ENCODE assay signal across 14 cellular contexts in the genomic region with DNA sequence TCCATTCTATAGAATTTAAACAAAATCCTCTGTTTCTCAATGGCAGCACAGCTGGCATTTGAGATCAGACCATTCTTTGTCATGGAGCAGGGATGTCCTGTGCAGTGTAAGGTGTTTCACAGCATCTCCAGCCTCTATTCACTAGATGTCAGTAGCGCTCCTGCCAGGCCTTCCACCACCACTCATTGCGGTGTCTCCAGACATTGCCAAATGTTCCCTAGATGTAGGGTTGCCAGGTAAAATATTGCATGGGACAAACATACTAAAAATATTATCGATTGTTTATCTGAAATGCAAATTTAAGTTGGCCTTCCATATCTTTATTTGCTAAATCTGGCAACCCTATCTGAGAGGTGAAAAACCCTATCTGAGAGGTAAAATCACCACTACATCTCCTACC. TPM values are rescaled to one million over a fixed set of nuclear protein-coding genes. Genes with fewer than 3 reads are reported as not detected.
A peak's percentile ranks its signal among the peaks of the same experiment; 100 is the strongest.
DNase-seq lines count a peak whose midpoint lies in the region; ATAC-seq and TF ChIP-seq lines count a peak whose summit lies in the region.
"Had no signal": no experiment of that assay in that cellular context is flagged by ENCODE, and none has a peak within 500 bp of the region (broad histone marks: within the 10 kb centered on the region; RNA-seq: fewer than 3 reads in every experiment).

No MANE protein-coding gene starts in this region.

- intact Hi-C loops in left ventricle myocardium superior (cut with micrococcal nuclease): no loop called here

- no peaks in the 10 kb centered on the region for H3K9me3 Mint-ChIP-seq in activated T-cell treated with anti-CD3 and anti-CD28 coated beads, Interleukin-2, amount 50 U/mL, for 4 hours
- H3K9me3 Mint-ChIP-seq: activated naive CD4-positive, alpha-beta T cell treated with anti-CD3 and anti-CD28 coated beads, Interleukin-2, amount 50 U/mL, for 24 hours had no signal

- DNase-seq in cardiac muscle cell (ENCODE audit: low read depth in 1 of 2, low spot score in 1 of 2) (peak in 1 of 2 donors; percentile 33), left ventricle myocardium superior (no peak), NCI-H2196 treated with DMSO at 0.1 percent for 48 hours (lab: John Stamatoyannopoulos, UW; ENCODE audit: unreplicated experiment) (peak; percentile 32), erythroblast (lab: John Stamatoyannopoulos, UW) (peak; percentile 14 to 24), epidermal melanocyte (ENCODE audit: insufficient read length, low spot score) (no peak), NOMO-1 (lab: John Stamatoyannopoulos, UW; ENCODE audit: unreplicated experiment in 2 of 2) (no peak)
- DNase-seq in activated CD8-positive, alpha-beta memory T cell treated with anti-CD3 and anti-CD28 coated beads, Interleukin-2, amount 50 U/mL, for 48 hours: no peak
- no peak for DNase-seq in activated T-cell treated with anti-CD3 and anti-CD28 coated beads, Interleukin-2, amount 50 U/mL, for 4 hours
- DNase-seq: activated CD4-positive, CD25-positive, alpha-beta regulatory T cell treated with anti-CD3 and anti-CD28 coated beads, Interleukin-2, amount 50 U/mL, for 72 hours; left cardiac atrium; NCI-H748 treated with DMSO at 0.1 percent for 48 hours had no signal

- TF ChIP-seq CTCF in cardiac muscle cell (IDR thresholded peaks at IDR 0.05; ENCODE audit: low read depth, low read length): peak; percentile 21

- H3K36me3 ChIP-seq in cardiac muscle cell: no peaks in the 10 kb centered on the region
- H3K36me3 ChIP-seq: right atrium auricular region had no signal

- no peak overlapping the region for H3K4me3 Mint-ChIP-seq in activated T-cell treated with anti-CD3 and anti-CD28 coated beads, Interleukin-2, amount 50 U/mL, for 4 hours
- H3K4me3 Mint-ChIP-seq: activated naive CD4-positive, alpha-beta T cell treated with anti-CD3 and anti-CD28 coated beads, Interleukin-2, amount 50 U/mL, for 24 hours; CD4-positive, CD25-positive, alpha-beta regulatory T cell had no signal

- H3K4me3 ChIP-seq in cardiac muscle cell: no peak overlapping the region
- H3K4me3 ChIP-seq: right atrium auricular region had no signal

- no peak for ATAC-seq in left ventricle myocardium superior
- ATAC-seq in activated T-cell treated with anti-CD3 and anti-CD28 coated beads, Interleukin-2, amount 50 U/mL, for 4 hours: no peak

- H3K9me3 ChIP-seq in cardiac muscle cell (ENCODE audit: low read depth): no peaks in the 10 kb centered on the region
- H3K9me3 ChIP-seq: right atrium auricular region had no signal

- H3K4me1 Mint-ChIP-seq in activated T-cell treated with anti-CD3 and anti-CD28 coated beads, Interleukin-2, amount 50 U/mL, for 4 hours (ENCODE audit: low read depth): no peaks in the 10 kb centered on the region
- H3K4me1 Mint-ChIP-seq: activated naive CD4-positive, alpha-beta T cell treated with anti-CD3 and anti-CD28 coated beads, Interleukin-2, amount 50 U/mL, for 24 hours; CD4-positive, CD25-positive, alpha-beta regulatory T cell had no signal

- no peaks in the 10 kb centered on the region for H3K27me3 Mint-ChIP-seq in activated T-cell treated with anti-CD3 and anti-CD28 coated beads, Interleukin-2, amount 50 U/mL, for 4 hours (ENCODE audit: low read depth)
- H3K27me3 Mint-ChIP-seq: activated naive CD4-positive, alpha-beta T cell treated with anti-CD3 and anti-CD28 coated beads, Interleukin-2, amount 50 U/mL, for 24 hours had no signal

- TF ChIP-seq POLR2A in erythroblast (IDR thresholded peaks at IDR 0.05; ENCODE audit: low read length): no peak

- no peak overlapping the region for H3K27ac ChIP-seq in cardiac muscle cell
- H3K27ac ChIP-seq: right atrium auricular region had no signal

- peaks cover 8% of the 10 kb centered on the region for H3K27me3 ChIP-seq in cardiac muscle cell
- H3K27me3 ChIP-seq: right atrium auricular region had no signal

- H3K4me1 ChIP-seq in cardiac muscle cell (ENCODE audit: low read depth): no peaks in the 10 kb centered on the region

- no peaks in the 10 kb centered on the region for H3K36me3 Mint-ChIP-seq in activated T-cell treated with anti-CD3 and anti-CD28 coated beads, Interleukin-2, amount 50 U/mL, for 4 hours (ENCODE audit: insufficient read depth)
- H3K36me3 Mint-ChIP-seq: activated naive CD4-positive, alpha-beta T cell treated with anti-CD3 and anti-CD28 coated beads, Interleukin-2, amount 50 U/mL, for 24 hours; CD4-positive, CD25-positive, alpha-beta regulatory T cell had no signal

RNA-seq across cellular contexts. Expression of gene ITLN2, which starts 11.7 kb away (rescaled TPM):
- total RNA-seq in cardiac muscle cell (not detected in 2 replicates), left ventricle myocardium superior (not detected)
- polyA plus RNA-seq in cardiac muscle cell: not detected in 2 replicates
- total RNA-seq in activated T-cell treated with anti-CD3 and anti-CD28 coated beads, Interleukin-2, amount 50 U/mL, for 4 hours: not detected
- total RNA-seq: CD4-positive, CD25-positive, alpha-beta regulatory T cell had no signal
- polyA plus RNA-seq: CD4-positive, CD25-positive, alpha-beta regulatory T cell had no signal

RNA-seq across cellular contexts. Expression of gene ITLN1, which starts 57.9 kb away (rescaled TPM):
- total RNA-seq in cardiac muscle cell (0.21 TPM in 1 of 2 replicates, not detected in the other), left ventricle myocardium superior (65.8 TPM)
- 0.34 TPM in 1 of 2 replicates, not detected in the other for polyA plus RNA-seq in cardiac muscle cell
- not detected for total RNA-seq in activated T-cell treated with anti-CD3 and anti-CD28 coated beads, Interleukin-2, amount 50 U/mL, for 4 hours
- total RNA-seq: CD4-positive, CD25-positive, alpha-beta regulatory T cell had no signal
- polyA plus RNA-seq: CD4-positive, CD25-positive, alpha-beta regulatory T cell had no signal

Comparison
In these comparisons a context has a peak if more than half of its experiments do, and no peak if none do; other contexts are left out.
1. RNA of gene ITLN1, which starts 57.9 kb away (total RNA-seq): 65.8 TPM in left ventricle myocardium superior (single experiment); 0.21 TPM in cardiac muscle cell and not detected in activated T-cell treated with anti-CD3 and anti-CD28 coated beads, Interleukin-2, amount 50 U/mL, for 4 hours; every median in the first group is over 10 times any median in the second.
2. DNase-seq: peak in NCI-H2196 treated with DMSO at 0.1 percent for 48 hours (single experiment) and erythroblast (2 of 2); none in left ventricle myocardium superior (single experiment), epidermal melanocyte (single experiment), activated CD8-positive, alpha-beta memory T cell treated with anti-CD3 and anti-CD28 coated beads, Interleukin-2, amount 50 U/mL, for 48 hours (single experiment), activated T-cell treated with anti-CD3 and anti-CD28 coated beads, Interleukin-2, amount 50 U/mL, for 4 hours (single experiment) and NOMO-1 (0 of 2).